9 cellular contexts compared by ENCODE assay signal in genomic region chr2:200408428-200409311, GRCh38.
A peak's percentile ranks its signal among the peaks of the same experiment; 100 is the strongest.
DNase-seq lines count a peak whose midpoint lies in the region; ATAC-seq, FAIRE-seq and TF ChIP-seq lines count a peak whose summit lies in the region.
"Had no signal": no experiment of that assay in that cellular context is flagged by ENCODE, and none has a peak within 500 bp of the region (broad histone marks: within the 10 kb centered on the region; RNA-seq: fewer than 3 reads in every experiment).

No MANE protein-coding gene starts in this region.

- DNase-seq in activated CD4-positive, alpha-beta T cell treated with anti-CD3 and anti-CD28 coated beads for 36 hours = no peak
- no peak for DNase-seq in activated CD4-positive, alpha-beta T cell treated with anti-CD3 and anti-CD28 coated beads, Interleukin-2, amount 50 U/mL, for 48 hours
- DNase-seq in RCC 7860 (ENCODE audit: low spot score) (peak; percentile 95), epithelial cell of proximal tubule (ENCODE audit: low read depth) (peak; percentile 91)
- no peak for DNase-seq in stimulated activated naive CD8-positive, alpha-beta T cell treated with anti-CD3 and anti-CD28 coated beads, Interleukin-15, Interleukin-2, amounts not matched to agents 100 U/mL and 50 U/mL, for 24 hours
- no peak for DNase-seq in CD4-positive, alpha-beta T cell

- ATAC-seq in activated CD4-positive, alpha-beta T cell treated with anti-CD3 and anti-CD28 coated beads for 36 hours = peak; percentile 16
- ATAC-seq in stimulated activated naive CD8-positive, alpha-beta T cell treated with anti-CD3 and anti-CD28 coated beads, Interleukin-15, Interleukin-2, amounts not matched to agents 100 U/mL and 50 U/mL, for 24 hours = peak; percentile 40
- no peak for ATAC-seq in HG02610 (IDR thresholded peaks at IDR 0.05; ENCODE audit: unreplicated experiment)
- ATAC-seq in CD4-positive, alpha-beta T cell (ENCODE audit: poor library complexity) = no peak
- no peak for ATAC-seq in HG02759 (IDR thresholded peaks at IDR 0.05; ENCODE audit: unreplicated experiment)

- H3K4me3 ChIP-seq in epithelial cell of proximal tubule (ENCODE audit: low read depth, low read length) = peak overlapping the region; percentile 23
- H3K4me3 ChIP-seq: BLaER1 treated with 17β-estradiol and CSF1 and Interleukin-3, amounts not matched to agents 10 nM and 100 nM had no signal

- H3K9me3 ChIP-seq in CD4-positive, alpha-beta T cell (ENCODE audit: control insufficient read depth, low read length) = no peaks in the 10 kb centered on the region
- H3K9me3 ChIP-seq: BLaER1 treated with 17β-estradiol and CSF1 and Interleukin-3, amounts not matched to agents 10 nM and 100 nM had no signal

- no peak for TF ChIP-seq CTCF in epithelial cell of proximal tubule (conservative IDR thresholded peaks at IDR 0.05; ENCODE audit: low read depth, low read length)
- TF ChIP-seq CTCF in CD4-positive, alpha-beta T cell (IDR thresholded peaks at IDR 0.05) = no peak

- no peaks in the 10 kb centered on the region for H3K27me3 ChIP-seq in CD4-positive, alpha-beta T cell (ENCODE audit: control insufficient read depth, insufficient read depth, low read length)
- H3K27me3 ChIP-seq: BLaER1 treated with 17β-estradiol and CSF1 and Interleukin-3, amounts not matched to agents 10 nM and 100 nM had no signal

- H3K4me1 Mint-ChIP-seq in activated CD4-positive, alpha-beta T cell treated with anti-CD3 and anti-CD28 coated beads for 36 hours = peaks cover 27% of the 10 kb centered on the region
- no peaks in the 10 kb centered on the region for H3K4me1 Mint-ChIP-seq in CD4-positive, alpha-beta T cell (ENCODE audit: low read depth)

- POLR2A ChIA-PET in activated CD4-positive, alpha-beta T cell treated with anti-CD3 and anti-CD28 coated beads for 36 hours (lab: Charles Lee) = no interaction called here
- POLR2A ChIA-PET in CD4-positive, alpha-beta T cell (lab: Charles Lee) = no interaction called here

- no peak overlapping the region for H3K27ac Mint-ChIP-seq in activated CD4-positive, alpha-beta T cell treated with anti-CD3 and anti-CD28 coated beads for 36 hours
- no peak overlapping the region for H3K27ac Mint-ChIP-seq in CD4-positive, alpha-beta T cell

- H3K4me3 Mint-ChIP-seq in activated CD4-positive, alpha-beta T cell treated with anti-CD3 and anti-CD28 coated beads for 36 hours = no peak overlapping the region
- no peak overlapping the region for H3K4me3 Mint-ChIP-seq in CD4-positive, alpha-beta T cell

- intact Hi-C loops in activated CD4-positive, alpha-beta T cell treated with anti-CD3 and anti-CD28 coated beads for 36 hours (cut with DNase I, micrococcal nuclease) = loop anchor here in 1 of 2 experiments (5.0 kb wide), 1 partner anchor 49 kb away; no protein-coding TSS in a partner anchor
- intact Hi-C loops in CD4-positive, alpha-beta T cell (cut with DNase I, micrococcal nuclease) = no loop called here

- no peak overlapping the region for H3K27ac ChIP-seq in CD4-positive, alpha-beta T cell (ENCODE audit: low read depth, low read length)
- H3K27ac ChIP-seq: BLaER1 treated with 17β-estradiol and CSF1 and Interleukin-3, amounts not matched to agents 10 nM and 100 nM had no signal

- FAIRE-seq in RCC 7860 (lab: Jason Lieb, UNC) = peak; percentile 94

- no peaks in the 10 kb centered on the region for H3K27me3 Mint-ChIP-seq in activated CD4-positive, alpha-beta T cell treated with anti-CD3 and anti-CD28 coated beads for 36 hours
- no peaks in the 10 kb centered on the region for H3K27me3 Mint-ChIP-seq in CD4-positive, alpha-beta T cell

- no peaks in the 10 kb centered on the region for H3K36me3 Mint-ChIP-seq in activated CD4-positive, alpha-beta T cell treated with anti-CD3 and anti-CD28 coated beads for 36 hours (ENCODE audit: low read depth)
- no peaks in the 10 kb centered on the region for H3K36me3 Mint-ChIP-seq in CD4-positive, alpha-beta T cell (ENCODE audit: low read depth)

- CTCF ChIA-PET in activated CD4-positive, alpha-beta T cell treated with anti-CD3 and anti-CD28 coated beads for 36 hours (lab: Charles Lee) = interaction anchor here (0.8 kb wide), 1 partner anchor 56 kb away, joined by 3 read pairs; no protein-coding TSS in a partner anchor
- CTCF ChIA-PET in CD4-positive, alpha-beta T cell (lab: Charles Lee) = no interaction called here

- H3K9me3 Mint-ChIP-seq in activated CD4-positive, alpha-beta T cell treated with anti-CD3 and anti-CD28 coated beads for 36 hours (ENCODE audit: low read depth) = no peaks in the 10 kb centered on the region
- H3K9me3 Mint-ChIP-seq in CD4-positive, alpha-beta T cell = no peaks in the 10 kb centered on the region

Comparison
In these comparisons a context has a peak if more than half of its experiments do, and no peak if none do; other contexts are left out.
1. ATAC-seq: peak in activated CD4-positive, alpha-beta T cell treated with anti-CD3 and anti-CD28 coated beads for 36 hours (single experiment) and stimulated activated naive CD8-positive, alpha-beta T cell treated with anti-CD3 and anti-CD28 coated beads, Interleukin-15, Interleukin-2, amounts not matched to agents 100 U/mL and 50 U/mL, for 24 hours (single experiment); none in HG02610 (single experiment), CD4-positive, alpha-beta T cell (single experiment) and HG02759 (single experiment).
2. DNase-seq: peak in RCC 7860 (single experiment) and epithelial cell of proximal tubule (single experiment); none in activated CD4-positive, alpha-beta T cell treated with anti-CD3 and anti-CD28 coated beads for 36 hours (single experiment), activated CD4-positive, alpha-beta T cell treated with anti-CD3 and anti-CD28 coated beads, Interleukin-2, amount 50 U/mL, for 48 hours (0 of 2), stimulated activated naive CD8-positive, alpha-beta T cell treated with anti-CD3 and anti-CD28 coated beads, Interleukin-15, Interleukin-2, amounts not matched to agents 100 U/mL and 50 U/mL, for 24 hours (single experiment) and CD4-positive, alpha-beta T cell (0 of 10).